In genomic region chr15:74036271-74037170, GRCh38 we compare ENCODE assay signal across 8 cellular contexts. TPM values are rescaled to one million over a fixed set of nuclear protein-coding genes. Genes with fewer than 3 reads are reported as not detected.
A peak's percentile ranks its signal among the peaks of the same experiment; 100 is the strongest.
DNase-seq lines count a peak whose midpoint lies in the region; ATAC-seq and TF ChIP-seq lines count a peak whose summit lies in the region.

No MANE protein-coding gene starts in this region.

- H3K36me3 ChIP-seq in adipocyte (ENCODE audit: control insufficient read depth, insufficient read depth, low read length, severe bottlenecking) (peaks cover 50% of the 10 kb centered on the region), stomach (peaks cover 40 to 69% (median 63%) of the 10 kb centered on the region in 4 donors)
- peaks cover 40% of the 10 kb centered on the region for H3K36me3 ChIP-seq in CD4-positive, alpha-beta memory T cell (ENCODE audit: insufficient read depth, low read length)

- no peak overlapping the region for H3K4me3 Mint-ChIP-seq in CD4-positive, alpha-beta memory T cell

- H3K9me3 ChIP-seq in adipocyte (ENCODE audit: control insufficient read depth, low read length) = no peaks in the 10 kb centered on the region
- no peaks in the 10 kb centered on the region for H3K9me3 ChIP-seq in stomach
- H3K9me3 ChIP-seq in CD4-positive, alpha-beta memory T cell (ENCODE audit: control insufficient read depth in 1 of 2, low read length in 2 of 2) = no peaks in the 10 kb centered on the region

- ATAC-seq in HG03196 (IDR thresholded peaks at IDR 0.05; ENCODE audit: unreplicated experiment) (no peak), HG03025 (IDR thresholded peaks at IDR 0.05; ENCODE audit: low FRiP score, unreplicated experiment) (no peak)

- no peak for TF ChIP-seq EP300 in stomach (IDR thresholded peaks at IDR 0.05)

- POLR2A ChIA-PET in CD4-positive, alpha-beta memory T cell (lab: Charles Lee; ENCODE audit: partially characterized antibody) = interaction anchor here (1.0 kb wide), 1 partner anchor 64 kb away, joined by 3 read pairs; no protein-coding TSS in a partner anchor

- intact Hi-C loops in stomach (cut with DNase I; ENCODE audit: low total_unique reads) = no loop called here
- intact Hi-C loops in CD4-positive, alpha-beta memory T cell (cut with micrococcal nuclease) = no loop called here

- no peaks in the 10 kb centered on the region for H3K9me3 Mint-ChIP-seq in CD4-positive, alpha-beta memory T cell

- 65 to 71% (median 69%) methylated on average over 20 to 21 of the region's 21 CpGs for WGBS in stomach, 5 donors

- H3K27ac ChIP-seq in stomach = peak overlapping the region in 1 of 5 donors; percentile 1
- no peak overlapping the region for H3K27ac ChIP-seq in CD4-positive, alpha-beta memory T cell (ENCODE audit: low read depth, low read length)

- no peaks in the 10 kb centered on the region for H3K27me3 Mint-ChIP-seq in CD4-positive, alpha-beta memory T cell

- H3K4me1 ChIP-seq in adipocyte (ENCODE audit: control insufficient read depth, insufficient read depth, low read length) = peaks cover 46% of the 10 kb centered on the region
- H3K4me1 ChIP-seq in stomach = peaks cover 17 to 43% (median 26%) of the 10 kb centered on the region in 4 donors
- H3K4me1 ChIP-seq in CD4-positive, alpha-beta memory T cell (ENCODE audit: insufficient read depth, low read length) = no peaks in the 10 kb centered on the region

- peak in 4 of 7 experiments; percentile 35 to 39 (median 38) for TF ChIP-seq CTCF in stomach (IDR thresholded peaks at IDR 0.05)

- H3K4me1 Mint-ChIP-seq in CD4-positive, alpha-beta memory T cell = no peaks in the 10 kb centered on the region

- TF ChIP-seq POLR2A in stomach (IDR thresholded peaks at IDR 0.05) = no peak

- H3K4me3 ChIP-seq in adipocyte (ENCODE audit: low read length) = no peak overlapping the region
- no peak overlapping the region for H3K4me3 ChIP-seq in stomach
- H3K4me3 ChIP-seq in CD4-positive, alpha-beta memory T cell (ENCODE audit: low read length in 2 of 2) = no peak overlapping the region

- H3K36me3 Mint-ChIP-seq in CD4-positive, alpha-beta memory T cell = peaks cover 42 to 73% of the 10 kb centered on the region in 2 donors

- CTCF ChIA-PET in CD4-positive, alpha-beta memory T cell (lab: Charles Lee; ENCODE audit: partially characterized antibody) = interaction anchor here (1.2 to 5.0 kb wide), 5 partner anchors 12 to 66 kb away, joined by 3 to 39 read pairs (median 14); no protein-coding TSS in a partner anchor

- peak overlapping the region; percentile 15 for H3K9ac ChIP-seq in adipocyte (ENCODE audit: low read length)

- no peaks in the 10 kb centered on the region for H3K27me3 ChIP-seq in adipocyte (replicated peaks; ENCODE audit: control insufficient read depth, insufficient read depth, low read length)
- H3K27me3 ChIP-seq in stomach = no peaks in the 10 kb centered on the region
- no peaks in the 10 kb centered on the region for H3K27me3 ChIP-seq in CD4-positive, alpha-beta memory T cell (ENCODE audit: insufficient read depth, low read length)

- H3K27ac Mint-ChIP-seq in CD4-positive, alpha-beta memory T cell = peak overlapping the region in 2 of 7 donors; percentile 38 to 64

- peak; percentile 78 for DNase-seq in DMS53 (lab: John Stamatoyannopoulos, UW)
- peak; percentile 91 for DNase-seq in HuH-7.5 (ENCODE audit: low spot score)
- peak; percentile 63 for DNase-seq in adipocyte (ENCODE audit: low read depth)
- DNase-seq in iPS DF 19.7 (ENCODE audit: low read depth, low spot score) = peak; percentile 71
- DNase-seq in stomach = peak; percentile 49
- no peak for DNase-seq in CD4-positive, alpha-beta memory T cell

RNA-seq across cellular contexts. Expression of gene PML, which starts 42.0 kb away (rescaled TPM):
- 100 to 1,000 TPM in 2 of 5 donors, 10 to 100 TPM in 3; 27.7 to 170 (median 65.9) TPM for total RNA-seq in stomach
- polyA plus RNA-seq in stomach = 10 to 100 TPM; 16.0 to 25.8 (median 21.9) TPM
- total RNA-seq in CD4-positive, alpha-beta memory T cell = 10 to 100 TPM; 61.5 to 66.6 TPM
- 10 to 100 TPM in 1 of 2 donors, 1 to 10 TPM in 1; 9.6 to 33.2 TPM for polyA plus RNA-seq in CD4-positive, alpha-beta memory T cell

RNA-seq across cellular contexts. Expression of gene STOML1, which starts 44.4 kb away (rescaled TPM):
- total RNA-seq in stomach = 10 to 100 TPM in 2 of 5 donors, 1 to 10 TPM in 3; 5.3 to 26.4 (median 9.8) TPM
- polyA plus RNA-seq in stomach = 10 to 100 TPM in 1 of 3 donors, 1 to 10 TPM in 2; 8.0 to 13.3 (median 9.6) TPM
- total RNA-seq in CD4-positive, alpha-beta memory T cell = 10 to 100 TPM; 10.8 to 11.1 TPM
- 1 to 10 TPM; 8.1 to 8.7 TPM for polyA plus RNA-seq in CD4-positive, alpha-beta memory T cell

RNA-seq across cellular contexts. Expression of gene GOLGA6A, which starts 45.8 kb away (rescaled TPM):
- 1 to 10 TPM in 1 of 5 donors, not detected in 4; 1.1 TPM for total RNA-seq in stomach
- polyA plus RNA-seq in stomach = not detected
- total RNA-seq in CD4-positive, alpha-beta memory T cell = under 1 TPM; 0.17 to 0.20 TPM
- not detected for polyA plus RNA-seq in CD4-positive, alpha-beta memory T cell

Comparison
In these comparisons a context has a peak if more than half of its experiments do, and no peak if none do; other contexts are left out.
1. DNase-seq: peak in DMS53 (single experiment), HuH-7.5 (single experiment), adipocyte (single experiment), iPS DF 19.7 (single experiment) and stomach (single experiment); none in CD4-positive, alpha-beta memory T cell (0 of 5).